Comparison of ENCODE assay signal across 1 cellular context in the genomic region with DNA sequence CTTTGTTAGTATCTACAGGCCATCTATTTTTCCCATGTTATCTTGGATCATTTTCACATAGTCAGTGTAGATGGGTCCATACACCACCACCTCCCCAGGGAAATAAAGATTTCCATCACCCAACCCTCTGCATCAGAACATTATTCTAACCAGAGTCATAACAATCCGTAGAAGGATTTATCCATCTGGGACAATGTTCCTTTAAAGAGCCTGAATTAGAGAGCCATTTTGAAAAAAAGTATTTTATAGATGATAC.
TF ChIP-seq lines count a peak whose summit lies in the region.

No MANE protein-coding gene starts in this region.

TF ChIP-seq in endothelial cell of umbilical vein, 7 proteins besides CTCF, POLR2A, EP300 and RAD21 (continued from another document):
- TF ChIP-seq EZH2 (IDR thresholded peaks at IDR 0.05; ENCODE audit: borderline replicate concordance, low read depth, low read length, severe bottlenecking) = no peak
